16 cellular contexts compared by ENCODE assay signal in genomic region chr7:125357681-125358440, GRCh38.
DNase-seq lines count a peak whose midpoint lies in the region; ATAC-seq and TF ChIP-seq lines count a peak whose summit lies in the region.
"Had no signal": no experiment of that assay in that cellular context is flagged by ENCODE, and none has a peak within 500 bp of the region (broad histone marks: within the 10 kb centered on the region; RNA-seq: fewer than 3 reads in every experiment).

No MANE protein-coding gene starts in this region.

- no peak for TF ChIP-seq CTCF in choroid plexus epithelial cell (conservative IDR thresholded peaks at IDR 0.05; ENCODE audit: low read depth, low read length)

- no peaks in the 10 kb centered on the region for H3K36me3 ChIP-seq in SJSA1
- H3K36me3 ChIP-seq: HAP-1 had no signal

- no peaks in the 10 kb centered on the region for H3K27me3 ChIP-seq in SJSA1 (replicated peaks)

- H3K4me3 ChIP-seq in SJSA1 (no peak overlapping the region), choroid plexus epithelial cell (ENCODE audit: low read depth, low read length) (no peak overlapping the region)
- H3K4me3 ChIP-seq: HAP-1 had no signal

- DNase-seq in KG1 (lab: John Stamatoyannopoulos, UW) (peak; percentile 6), SJSA1 (ENCODE audit: low read depth in 1 of 2, low spot score in 2 of 2) (peak in 1 of 2 experiments; percentile 42), choroid plexus epithelial cell (ENCODE audit: low read depth) (peak; percentile 67), stromal cell of bone marrow (ENCODE audit: low read depth) (peak; percentile 6), SIG-M5 treated with dmso at 0.1 percent for 504 hours (lab: John Stamatoyannopoulos, UW; ENCODE audit: unreplicated experiment) (no peak)
- DNase-seq: CD8-positive, alpha-beta memory T cell; EL; NCI-H1105; NCI-H187 treated with DMSO at 0.1 percent for 48 hours; NCI-H446; RPMI8226; T-cell had no signal

- H3K9me3 ChIP-seq in SJSA1 (replicated peaks), result no peaks in the 10 kb centered on the region
- H3K9me3 ChIP-seq: HAP-1 had no signal

- H3K27ac ChIP-seq in SJSA1, result peak overlapping the region; percentile 61

- H3K4me1 ChIP-seq in SJSA1 (replicated peaks), result peaks cover 27% of the 10 kb centered on the region
- H3K4me1 ChIP-seq: HAP-1 had no signal

- no peak for ATAC-seq in GM18498 (IDR thresholded peaks at IDR 0.05; ENCODE audit: unreplicated experiment)
- no peak for ATAC-seq in HG02885 (IDR thresholded peaks at IDR 0.05; ENCODE audit: poor library complexity, unreplicated experiment)
- no peak for ATAC-seq in GM18907 (IDR thresholded peaks at IDR 0.05; ENCODE audit: unreplicated experiment)
- ATAC-seq: T-cell had no signal
